Comparison of ENCODE assay signal across 1 cellular context in genomic region chr10:79340646-79341244, GRCh38.
TF ChIP-seq lines count a peak whose summit lies in the region.

No MANE protein-coding gene starts in this region.

TF ChIP-seq in HepG2, 621 proteins besides CTCF, POLR2A, EP300 and RAD21:
- TF ChIP-seq, protein P1, sequence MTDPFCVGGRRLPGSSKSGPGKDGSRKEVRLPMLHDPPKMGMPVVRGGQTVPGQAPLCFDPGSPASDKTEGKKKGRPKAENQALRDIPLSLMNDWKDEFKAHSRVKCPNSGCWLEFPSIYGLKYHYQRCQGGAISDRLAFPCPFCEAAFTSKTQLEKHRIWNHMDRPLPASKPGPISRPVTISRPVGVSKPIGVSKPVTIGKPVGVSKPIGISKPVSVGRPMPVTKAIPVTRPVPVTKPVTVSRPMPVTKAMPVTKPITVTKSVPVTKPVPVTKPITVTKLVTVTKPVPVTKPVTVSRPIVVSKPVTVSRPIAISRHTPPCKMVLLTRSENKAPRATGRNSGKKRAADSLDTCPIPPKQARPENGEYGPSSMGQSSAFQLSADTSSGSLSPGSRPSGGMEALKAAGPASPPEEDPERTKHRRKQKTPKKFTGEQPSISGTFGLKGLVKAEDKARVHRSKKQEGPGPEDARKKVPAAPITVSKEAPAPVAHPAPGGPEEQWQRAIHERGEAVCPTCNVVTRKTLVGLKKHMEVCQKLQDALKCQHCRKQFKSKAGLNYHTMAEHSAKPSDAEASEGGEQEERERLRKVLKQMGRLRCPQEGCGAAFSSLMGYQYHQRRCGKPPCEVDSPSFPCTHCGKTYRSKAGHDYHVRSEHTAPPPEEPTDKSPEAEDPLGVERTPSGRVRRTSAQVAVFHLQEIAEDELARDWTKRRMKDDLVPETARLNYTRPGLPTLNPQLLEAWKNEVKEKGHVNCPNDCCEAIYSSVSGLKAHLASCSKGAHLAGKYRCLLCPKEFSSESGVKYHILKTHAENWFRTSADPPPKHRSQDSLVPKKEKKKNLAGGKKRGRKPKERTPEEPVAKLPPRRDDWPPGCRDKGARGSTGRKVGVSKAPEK (CRISPR knock-in tag; IDR thresholded peaks at IDR 0.05; ENCODE audit: borderline replicate concordance) = no peak
- TF ChIP-seq RORA (CRISPR knock-in tag; IDR thresholded peaks at IDR 0.05) (no peak), SIX4 (CRISPR knock-in tag; IDR thresholded peaks at IDR 0.05) (no peak), CC2D1A (CRISPR knock-in tag; IDR thresholded peaks at IDR 0.05) (no peak), SIN3A (IDR thresholded peaks at IDR 0.05; ENCODE audit: borderline replicate concordance, low read depth, low read length) (no peak), CREBL2 (CRISPR knock-in tag; IDR thresholded peaks at IDR 0.05; ENCODE audit: borderline replicate concordance) (no peak), SOX6 (IDR thresholded peaks at IDR 0.05) (no peak), SOX6 (CRISPR knock-in tag; IDR thresholded peaks at IDR 0.05) (no peak), ZNF335 (CRISPR knock-in tag; IDR thresholded peaks at IDR 0.05) (no peak), PLRG1 (conservative IDR thresholded peaks at IDR 0.05) (no peak)
- TF ChIP-seq, protein P2, sequence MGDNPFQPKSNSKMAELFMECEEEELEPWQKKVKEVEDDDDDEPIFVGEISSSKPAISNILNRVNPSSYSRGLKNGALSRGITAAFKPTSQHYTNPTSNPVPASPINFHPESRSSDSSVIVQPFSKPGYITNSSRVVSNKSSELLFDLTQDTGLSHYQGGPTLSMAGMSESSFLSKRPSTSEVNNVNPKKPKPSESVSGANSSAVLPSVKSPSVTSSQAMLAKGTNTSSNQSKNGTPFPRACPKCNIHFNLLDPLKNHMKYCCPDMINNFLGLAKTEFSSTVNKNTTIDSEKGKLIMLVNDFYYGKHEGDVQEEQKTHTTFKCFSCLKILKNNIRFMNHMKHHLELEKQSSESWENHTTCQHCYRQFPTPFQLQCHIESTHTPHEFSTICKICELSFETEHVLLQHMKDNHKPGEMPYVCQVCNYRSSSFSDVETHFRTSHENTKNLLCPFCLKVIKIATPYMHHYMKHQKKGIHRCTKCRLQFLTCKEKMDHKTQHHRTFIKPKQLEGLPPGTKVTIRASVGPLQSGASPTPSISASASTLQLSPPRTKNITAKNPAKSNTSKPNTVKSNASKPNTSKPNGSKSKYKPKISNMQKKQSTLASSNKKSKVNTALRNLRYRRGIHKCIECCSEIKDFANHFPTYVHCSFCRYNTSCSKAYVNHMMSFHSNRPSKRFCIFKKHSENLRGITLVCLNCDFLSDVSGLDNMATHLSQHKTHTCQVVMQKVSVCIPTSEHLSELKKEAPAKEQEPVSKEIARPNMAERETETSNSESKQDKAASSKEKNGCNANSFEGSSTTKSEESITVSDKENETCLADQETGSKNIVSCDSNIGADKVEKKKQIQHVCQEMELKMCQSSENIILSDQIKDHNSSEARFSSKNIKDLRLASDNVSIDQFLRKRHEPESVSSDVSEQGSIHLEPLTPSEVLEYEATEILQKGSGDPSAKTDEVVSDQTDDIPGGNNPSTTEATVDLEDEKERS (CRISPR knock-in tag; IDR thresholded peaks at IDR 0.05) = no peak
